27 cellular contexts compared by ENCODE assay signal in the genomic region with DNA sequence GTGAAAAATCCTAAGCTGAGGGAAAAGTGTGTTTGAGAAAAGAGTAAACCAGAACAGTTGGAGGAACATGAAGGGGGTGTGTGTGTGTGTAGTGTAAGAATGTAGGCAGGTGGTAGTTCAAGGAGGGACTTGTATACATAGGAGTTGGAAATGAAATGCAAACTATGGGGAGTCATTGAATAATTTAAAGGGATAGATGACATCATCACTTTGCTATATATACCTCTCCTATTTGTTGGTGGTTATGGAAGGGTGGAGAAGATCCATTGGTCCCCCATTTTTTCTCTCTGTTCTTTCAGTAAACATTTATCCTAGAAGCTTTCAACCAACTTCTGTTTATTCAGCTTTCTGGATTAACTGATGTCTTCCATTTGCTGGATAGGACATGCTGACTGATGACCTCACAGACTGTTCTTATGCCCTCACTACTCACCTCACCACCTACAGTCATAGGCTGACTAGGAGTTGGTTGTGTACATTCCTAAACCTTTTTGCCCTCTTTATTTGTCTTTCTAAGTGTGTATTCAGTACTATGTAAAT. TPM values are rescaled to one million over a fixed set of nuclear protein-coding genes. Genes with fewer than 3 reads are reported as not detected.
"Had no signal": no experiment of that assay in that cellular context is flagged by ENCODE, and none has a peak within 500 bp of the region (broad histone marks: within the 10 kb centered on the region; RNA-seq: fewer than 3 reads in every experiment).

No MANE protein-coding gene starts in this region.

- H3K27ac ChIP-seq: left lung, lower lobe of right lung, pancreas, prostate gland, sigmoid colon, spleen, tibial nerve, vagina had no signal

- H3K36me3 ChIP-seq: left lung, lower lobe of right lung, pancreas, prostate gland, sigmoid colon, spleen, tibial nerve, vagina had no signal

- DNase-seq: hypothalamus; immature natural killer cell; kidney; left colon; left lung; lower lobe of right lung; mammary epithelial cell; mesenchymal stem cell; naive thymus-derived CD8-positive, alpha-beta T cell; nucleus accumbens; pancreas; posterior cingulate gyrus; retina; right cardiac atrium; sigmoid colon; small intestine; spleen; stimulated activated CD4-positive, alpha-beta T cell treated with anti-CD3 and anti-CD28 coated beads, Interleukin-2, amount 100 ng/mL, for 48 hours; stimulated activated CD4-positive, alpha-beta T cell treated with anti-CD3 and anti-CD28 coated beads, Interleukin-4, amount 100 ng/mL, for 4 hours; stimulated activated CD8-positive, alpha-beta memory T cell treated with anti-CD3 and anti-CD28 coated beads, Interleukin-4, amount 100 ng/mL, for 48 hours; stimulated activated naive CD4-positive, alpha-beta T cell treated with Interleukin-2 at 50 U/mL for 16 hours; stimulated activated naive CD8-positive, alpha-beta T cell treated with anti-CD3 and anti-CD28 coated beads, Interleukin-15, amount 100 ng/mL, for 72 hours; substantia nigra had no signal

- H3K27me3 ChIP-seq: left lung, pancreas, sigmoid colon, spleen, tibial nerve, vagina had no signal

- FAIRE-seq: kidney, small intestine had no signal

- H3K4me1 ChIP-seq: left lung, lower lobe of right lung, prostate gland, tibial nerve, vagina had no signal

- ATAC-seq: left colon; left lung; lower lobe of right lung; naive thymus-derived CD8-positive, alpha-beta T cell; pancreas; right cardiac atrium; stimulated activated memory B cell treated with anti-CD40 and anti-IgM and Interleukin-4, amounts not matched to agents 10 μg/mL and 1 μg/mL and 100 μg/mL, for 72 hours; stimulated activated naive CD8-positive, alpha-beta T cell treated with anti-CD3 and anti-CD28 coated beads, Interleukin-15, amount 100 ng/mL, for 72 hours had no signal

- H3K4me3 ChIP-seq: left lung, lower lobe of right lung, pancreas, prostate gland, sigmoid colon, spleen, tibial nerve, vagina had no signal

- H3K9me3 ChIP-seq: left lung, lower lobe of right lung, pancreas, prostate gland, sigmoid colon, spleen, tibial nerve, vagina had no signal

RNA-seq across cellular contexts. Expression of gene PPP1R9A, which starts 20.8 kb away (rescaled TPM):
- polyA plus RNA-seq: mammary epithelial cell had no signal
